Comparison of ENCODE assay signal across 34 cellular contexts in genomic region chrX:142702749-142703148, GRCh38.
"Had no signal": no experiment of that assay in that cellular context is flagged by ENCODE, and none has a peak within 500 bp of the region (broad histone marks: within the 10 kb centered on the region; RNA-seq: fewer than 3 reads in every experiment).

No MANE protein-coding gene starts in this region.

- H3K36me3 ChIP-seq: MG63 had no signal

- H3K4me2 ChIP-seq: KMS-11 had no signal

- H3K9me3 ChIP-seq: MG63 had no signal

- DNase-seq: Karpas-422, Kasumi-1, KG1, MG63, MM.1S, MV-4-11, NCI-H1048, NCI-H1092, NCI-H1092 treated with DMSO at 0.1 percent for 48 hours, NCI-H1105, NCI-H1105 treated with DMSO at 0.1 percent for 48 hours, NCI-H1417, NCI-H1417 treated with DMSO at 0.1 percent for 48 hours, NCI-H1436, NCI-H1436 treated with DMSO at 0.1 percent for 48 hours, NCI-H146, NCI-H1694, NCI-H1694 treated with DMSO at 0.1 percent for 48 hours, NCI-H187, NCI-H187 treated with DMSO at 0.1 percent for 48 hours, NCI-H1930, NCI-H2029, NCI-H2029 treated with DMSO at 0.1 percent for 48 hours, NCI-H2081, NCI-H2081 treated with DMSO at 0.1 percent for 48 hours, NCI-H2107, NCI-H2171, NCI-H2171 treated with DMSO at 0.1 percent for 48 hours, NCI-H2227 treated with DMSO at 0.1 percent for 48 hours, NCI-H226, NCI-H345, NCI-H446, NCI-H446 treated with DMSO at 0.1 percent for 48 hours had no signal

- H3K4me3 ChIP-seq: MG63 had no signal

- H3K27me3 ChIP-seq: MG63 had no signal

- H3K27ac ChIP-seq: KMS-11 had no signal

- H3K9ac ChIP-seq: KMS-11 had no signal
